Comparison of ENCODE assay signal across 8 cellular contexts in the genomic region with DNA sequence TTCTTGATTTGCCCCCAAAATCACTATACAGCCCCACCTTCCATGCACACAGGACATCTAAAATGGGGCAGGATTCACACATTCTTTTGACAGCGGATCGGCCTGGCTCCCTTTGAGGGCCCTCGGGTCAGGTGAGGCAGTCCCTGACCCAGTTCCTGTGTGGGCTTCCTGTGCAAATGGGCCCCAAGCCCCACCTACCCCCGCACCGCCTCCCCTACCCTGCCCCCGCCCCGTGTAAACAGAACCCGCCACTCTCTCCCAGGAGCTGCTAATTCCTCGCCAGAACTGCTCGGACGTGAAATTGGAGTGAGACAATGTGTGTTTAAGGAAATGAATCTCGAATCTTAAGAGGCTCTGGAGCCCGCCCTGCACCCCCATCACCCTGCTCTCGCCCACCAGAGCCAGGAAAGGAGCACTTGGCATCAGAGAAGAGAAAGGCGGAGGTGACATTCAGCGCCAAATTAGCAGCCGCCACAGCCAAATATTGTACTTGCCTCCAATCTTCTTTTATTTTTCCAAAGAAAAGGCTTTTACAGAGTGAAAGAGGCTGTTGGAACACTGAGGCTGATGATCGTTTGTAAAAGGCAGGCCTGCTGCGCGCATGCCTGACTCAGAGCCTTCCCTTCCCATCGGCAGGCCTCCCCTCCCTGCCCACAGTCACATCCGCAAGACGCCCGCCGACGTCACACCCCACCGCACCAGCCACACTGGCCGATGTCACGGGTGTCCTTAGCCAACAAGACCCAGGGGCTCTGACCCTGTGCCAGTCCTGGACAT. TPM values are rescaled to one million over a fixed set of nuclear protein-coding genes. Genes with fewer than 3 reads are reported as not detected.
A peak's percentile ranks its signal among the peaks of the same experiment; 100 is the strongest.
DNase-seq lines count a peak whose midpoint lies in the region; ATAC-seq lines count a peak whose summit lies in the region.

No MANE protein-coding gene starts in this region.

- H3K4me1 ChIP-seq in right cardiac atrium (ENCODE audit: control insufficient read depth, insufficient read depth, low read length), result no peaks in the 10 kb centered on the region
- peaks cover 7% of the 10 kb centered on the region for H3K4me1 ChIP-seq in skeletal muscle satellite cell (ENCODE audit: control insufficient read depth, insufficient read depth, low read length)

- peak overlapping the region; percentile 52 for H3K4me2 ChIP-seq in skeletal muscle satellite cell (ENCODE audit: low read length)

- peak; percentile 66 to 90 for ATAC-seq in right cardiac atrium

- no peak overlapping the region for H3K27ac ChIP-seq in right cardiac atrium (ENCODE audit: low read length)

- DNase-seq in RPMI7951 (ENCODE audit: low read depth) (peak; percentile 4), right cardiac atrium (peak; percentile 81 to 88 (median 87)), SW 1271 (lab: John Stamatoyannopoulos, UW) (no peak), NCI-H2171 treated with DMSO at 0.1 percent for 48 hours (lab: John Stamatoyannopoulos, UW) (no peak), NCI-H226 (no peak), NCI-H128 (lab: John Stamatoyannopoulos, UW; ENCODE audit: unreplicated experiment) (no peak)
- peak in 3 of 4 experiments; percentile 12 to 54 (median 25) for DNase-seq in activated naive CD4-positive, alpha-beta T cell (lab: John Stamatoyannopoulos, UW)

- H3K9ac ChIP-seq in skeletal muscle satellite cell (ENCODE audit: low read depth, low read length), result no peak overlapping the region

- no peaks in the 10 kb centered on the region for H3K9me3 ChIP-seq in right cardiac atrium (ENCODE audit: control insufficient read depth, low read length)
- H3K9me3 ChIP-seq in skeletal muscle satellite cell (replicated peaks; ENCODE audit: low read length), result no peaks in the 10 kb centered on the region

- no peak overlapping the region for H3K4me3 ChIP-seq in right cardiac atrium (ENCODE audit: low read length)
- peak overlapping the region; percentile 39 for H3K4me3 ChIP-seq in skeletal muscle satellite cell (ENCODE audit: low read length)

- 44% methylated on average over 29 of the region's 29 CpGs for WGBS in right cardiac atrium

- H3K27me3 ChIP-seq in right cardiac atrium (ENCODE audit: control insufficient read depth, insufficient read depth) (no peaks in the 10 kb centered on the region), skeletal muscle satellite cell (ENCODE audit: control insufficient read depth, insufficient read depth, low read length) (peaks cover 19% of the 10 kb centered on the region)

- intact Hi-C loops in right cardiac atrium (cut with DNase I), result no loop called here

- H3K36me3 ChIP-seq in skeletal muscle satellite cell (ENCODE audit: insufficient read depth, low read length), result no peaks in the 10 kb centered on the region

RNA-seq across cellular contexts. Expression of a gene that starts 53.1 kb away (rescaled TPM):
- under 0.01 TPM in 1 of 2 replicates, not detected in the other for total RNA-seq in RPMI7951 (2014; rRNA removed; shearing (Covaris generic))
- total RNA-seq in right cardiac atrium, result 10 to 100 TPM in 3 of 4 donors, 1 to 10 TPM in 1; 8.7 to 56.1 (median 40.9) TPM
- 25.7 TPM for polyA plus RNA-seq in right cardiac atrium
- under 0.01 TPM in 1 of 2 replicates, not detected in the other for total RNA-seq in skeletal muscle satellite cell (2012; rRNA removed)

Comparison
In these comparisons a context has a peak if more than half of its experiments do, and no peak if none do; other contexts are left out.
1. DNase-seq: peak in RPMI7951 (single experiment), activated naive CD4-positive, alpha-beta T cell (3 of 4) and right cardiac atrium (3 of 3); none in SW 1271 (0 of 2), NCI-H2171 treated with DMSO at 0.1 percent for 48 hours (single experiment), NCI-H226 (single experiment) and NCI-H128 (single experiment).